In the genomic region with DNA sequence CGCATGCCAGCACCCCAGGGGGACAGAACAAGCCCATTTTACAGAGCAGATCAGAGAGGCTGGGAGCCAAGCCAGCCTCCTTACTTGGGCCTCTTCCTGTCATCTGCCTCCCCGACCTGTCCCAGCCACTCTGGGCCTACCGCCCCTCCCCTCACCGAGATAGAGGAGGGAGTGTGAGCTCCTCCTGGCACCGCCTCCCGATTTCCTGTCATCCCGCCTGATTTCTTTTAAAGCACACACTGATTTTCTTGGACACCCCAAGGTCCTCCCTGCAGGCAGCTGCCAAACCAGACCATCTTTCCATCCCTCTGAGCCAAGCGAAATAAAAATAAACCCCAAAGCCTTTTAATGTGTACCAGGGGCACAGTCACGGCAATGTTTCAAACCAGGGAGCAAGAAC, we compare ENCODE assay signal across 12 cellular contexts.
DNase-seq lines count a peak whose midpoint lies in the region; ATAC-seq and TF ChIP-seq lines count a peak whose summit lies in the region.
"Had no signal": no experiment of that assay in that cellular context is flagged by ENCODE, and none has a peak within 500 bp of the region (broad histone marks: within the 10 kb centered on the region; RNA-seq: fewer than 3 reads in every experiment).

No MANE protein-coding gene starts in this region.

- H3K27me3 ChIP-seq in lower lobe of right lung (ENCODE audit: low read depth) (no peaks in the 10 kb centered on the region), spleen (replicated peaks in 1 of 7) (no peaks in the 10 kb centered on the region)

- intact Hi-C loops in lower lobe of right lung (cut with DNase I), result no loop called here
- intact Hi-C loops in spleen (cut with DNase I; ENCODE audit: low total_unique reads), result no loop called here

- no peak for TF ChIP-seq POLR2A in spleen (IDR thresholded peaks at IDR 0.05)

- H3K4me1 ChIP-seq in lower lobe of right lung, result peaks cover 35% of the 10 kb centered on the region
- peaks cover 0 to 45% (median 23%) of the 10 kb centered on the region in 6 donors for H3K4me1 ChIP-seq in spleen

- H3K36me3 ChIP-seq in lower lobe of right lung, result peaks cover 82% of the 10 kb centered on the region
- H3K36me3 ChIP-seq in spleen, result peaks cover 0 to 87% (median 35%) of the 10 kb centered on the region in 6 donors

- peaks cover 0 to 6% (median 2%) of the 10 kb centered on the region in 3 donors for H3K4me1 Mint-ChIP-seq in IgD-negative memory B cell

- TF ChIP-seq CTCF in lower lobe of right lung (IDR thresholded peaks at IDR 0.05) (no peak), spleen (IDR thresholded peaks at IDR 0.05 in 8 of 11, conservative IDR thresholded peaks at IDR 0.05 in 3 of 11) (no peak)

- H3K36me3 Mint-ChIP-seq in IgD-negative memory B cell, result peaks cover 2% of the 10 kb centered on the region

- ATAC-seq in lower lobe of right lung, result no peak

- no peaks in the 10 kb centered on the region for H3K9me3 Mint-ChIP-seq in IgD-negative memory B cell
- H3K9me3 Mint-ChIP-seq: activated naive CD8-positive, alpha-beta T cell treated with anti-CD3 and anti-CD28 coated beads, Interleukin-2, amount 10 ng/mL, durations not matched to agents 7 days and 5 days; CD4-positive, CD25-positive, alpha-beta regulatory T cell had no signal

- no peak for DNase-seq in lower lobe of right lung
- peak in 3 of 49 donors; percentile 28 to 76 (median 35) for DNase-seq in substantia nigra (lab: John Stamatoyannopoulos, UW)
- DNase-seq in putamen (ENCODE audit: low spot score), result no peak
- DNase-seq in globus pallidus (ENCODE audit: low spot score), result no peak
- DNase-seq in hippocampal formation (lab: John Stamatoyannopoulos, UW), result no peak
- no peak for DNase-seq in spleen
- DNase-seq: activated naive CD8-positive, alpha-beta T cell treated with anti-CD3 and anti-CD28 coated beads, Interleukin-2, amount 10 ng/mL, durations not matched to agents 7 days and 5 days; CD4-positive, CD25-positive, alpha-beta regulatory T cell; KG1; SIG-M5 had no signal

- no peak overlapping the region for H3K4me3 Mint-ChIP-seq in IgD-negative memory B cell
- H3K4me3 Mint-ChIP-seq: activated naive CD8-positive, alpha-beta T cell treated with anti-CD3 and anti-CD28 coated beads, Interleukin-2, amount 10 ng/mL, durations not matched to agents 7 days and 5 days; CD4-positive, CD25-positive, alpha-beta regulatory T cell had no signal

- H3K9me3 ChIP-seq in lower lobe of right lung (no peaks in the 10 kb centered on the region), spleen (no peaks in the 10 kb centered on the region)

- peak overlapping the region; percentile 69 for H3K27ac ChIP-seq in cingulate gyrus (ENCODE audit: low read depth, low read length)
- H3K27ac ChIP-seq in lower lobe of right lung, result peak overlapping the region; percentile 36
- peak overlapping the region; percentile 9 for H3K27ac ChIP-seq in substantia nigra (ENCODE audit: low read depth, low read length, poor library complexity, severe bottlenecking)
- H3K27ac ChIP-seq in spleen, result peak overlapping the region in 1 of 8 donors; percentile 11

- no peaks in the 10 kb centered on the region for H3K27me3 Mint-ChIP-seq in IgD-negative memory B cell
- H3K27me3 Mint-ChIP-seq: activated naive CD8-positive, alpha-beta T cell treated with anti-CD3 and anti-CD28 coated beads, Interleukin-2, amount 10 ng/mL, durations not matched to agents 7 days and 5 days; CD4-positive, CD25-positive, alpha-beta regulatory T cell had no signal

- peak overlapping the region in 2 of 3 donors; percentile 63 to 93 for H3K27ac Mint-ChIP-seq in IgD-negative memory B cell
- H3K27ac Mint-ChIP-seq: activated naive CD8-positive, alpha-beta T cell treated with anti-CD3 and anti-CD28 coated beads, Interleukin-2, amount 10 ng/mL, durations not matched to agents 7 days and 5 days had no signal

- WGBS in spleen, 5 donors, result 63 to 77% (median 69%) methylated on average over 8 to 9 of the region's 9 CpGs

- H3K4me3 ChIP-seq in lower lobe of right lung, result no peak overlapping the region
- H3K4me3 ChIP-seq in spleen, result no peak overlapping the region
